In genomic region chr11:132244871-132245557, GRCh38 we compare ENCODE assay signal across 24 cellular contexts.
DNase-seq lines count a peak whose midpoint lies in the region; ATAC-seq and TF ChIP-seq lines count a peak whose summit lies in the region.
"Had no signal": no experiment of that assay in that cellular context is flagged by ENCODE, and none has a peak within 500 bp of the region (broad histone marks: within the 10 kb centered on the region; RNA-seq: fewer than 3 reads in every experiment).

No MANE protein-coding gene starts in this region.

- ATAC-seq in right cardiac atrium (no peak), Right ventricle myocardium superior (ENCODE audit: poor library complexity) (no peak), right lobe of liver (no peak), SK-N-SH treated with all-trans-retinoic acid at 6 μM for 48 hours (no peak)
- ATAC-seq: GM12878, K562 had no signal

- H3K9me3 ChIP-seq in right cardiac atrium (ENCODE audit: control insufficient read depth, low read length) (no peaks in the 10 kb centered on the region), neural cell (ENCODE audit: low read length) (no peaks in the 10 kb centered on the region), right lobe of liver (no peaks in the 10 kb centered on the region)

- DNase-seq in DMS153 (lab: John Stamatoyannopoulos, UW) (peak; percentile 16), DMS153 treated with DMSO at 0.1 percent for 48 hours (lab: John Stamatoyannopoulos, UW; ENCODE audit: unreplicated experiment) (no peak), right cardiac atrium (no peak), Right ventricle myocardium superior (no peak), ecto neural progenitor cell (ENCODE audit: low spot score) (no peak), right lobe of liver (no peak)
- DNase-seq: Calu3, EL, GDM1, H9, Kasumi-1, NCI-H1105 treated with DMSO at 0.1 percent for 48 hours, NCI-H1694, NCI-H2029 treated with DMSO at 0.1 percent for 48 hours, NCI-H345, NCI-H82, RPMI8226, SHP77 had no signal

- 75% methylated on average over 20 of the region's 20 CpGs for WGBS in right cardiac atrium
- WGBS in right lobe of liver (ENCODE audit: insufficient coverage, low coverage, low lambda C conversion rate, missing lambda C conversion rate): 76% methylated on average over 18 of the region's 20 CpGs

- H3K36me3 ChIP-seq in neural cell (ENCODE audit: insufficient read depth, low read length) (no peaks in the 10 kb centered on the region), right lobe of liver (no peaks in the 10 kb centered on the region)

- H3K4me1 ChIP-seq in right cardiac atrium (ENCODE audit: control insufficient read depth, insufficient read depth, low read length) (no peaks in the 10 kb centered on the region), right lobe of liver (no peaks in the 10 kb centered on the region)

- no peak overlapping the region for H3K9ac ChIP-seq in neural cell (ENCODE audit: low read length)

- H3K27ac ChIP-seq in right cardiac atrium (ENCODE audit: low read length): peak overlapping the region; percentile 19
- H3K27ac ChIP-seq in neural cell (ENCODE audit: low read length): peak overlapping the region; percentile 19
- no peak overlapping the region for H3K27ac ChIP-seq in right lobe of liver
- H3K27ac ChIP-seq: 22Rv1 had no signal

- no peaks in the 10 kb centered on the region for H3K9me2 ChIP-seq in neural cell (ENCODE audit: insufficient read depth, low read length)

- H3K4me2 ChIP-seq in neural cell (ENCODE audit: low read length): no peak overlapping the region
- H3K4me2 ChIP-seq: GM23338 had no signal

- H3K27me3 ChIP-seq in right cardiac atrium (ENCODE audit: control insufficient read depth, insufficient read depth) (no peaks in the 10 kb centered on the region), neural cell (ENCODE audit: insufficient read depth, low read depth, low read length) (no peaks in the 10 kb centered on the region), right lobe of liver (no peaks in the 10 kb centered on the region)

- H2AFZ ChIP-seq in neural cell (ENCODE audit: low read depth, low read length): no peak overlapping the region
- H2AFZ ChIP-seq: GM23338 had no signal

- no peaks in the 10 kb centered on the region for H4K20me1 ChIP-seq in neural cell (ENCODE audit: insufficient read depth)

- intact Hi-C loops in right cardiac atrium (cut with DNase I): no loop called here
- intact Hi-C loops in Right ventricle myocardium superior (cut with DNase I): no loop called here
- intact Hi-C loops in right lobe of liver (cut with DNase I): no loop called here

- no peaks in the 10 kb centered on the region for H3F3A ChIP-seq in neural cell (ENCODE audit: insufficient read depth, low read length, poor library complexity, severe bottlenecking)

- TF ChIP-seq EP300 in neural cell (conservative IDR thresholded peaks at IDR 0.05; ENCODE audit: poor library complexity, severe bottlenecking): no peak

- TF ChIP-seq CTCF in neural cell (IDR thresholded peaks at IDR 0.05; ENCODE audit: poor library complexity, severe bottlenecking) (no peak), right lobe of liver (IDR thresholded peaks at IDR 0.05) (no peak)

- H3K4me3 ChIP-seq in right cardiac atrium (ENCODE audit: low read length): no peak overlapping the region
- H3K4me3 ChIP-seq in neural cell (ENCODE audit: low read length): no peak overlapping the region
- no peak overlapping the region for H3K4me3 ChIP-seq in right lobe of liver
- H3K4me3 ChIP-seq: GM12878, GM23338, K562 had no signal

- TF ChIP-seq POLR2A in right lobe of liver (IDR thresholded peaks at IDR 0.05): no peak

- TF ChIP-seq RAD21 in neural cell (conservative IDR thresholded peaks at IDR 0.05): no peak

- H3K79me2 ChIP-seq in neural cell (replicated peaks; ENCODE audit: insufficient read depth, low read length): no peaks in the 10 kb centered on the region

TF ChIP-seq in neural cell, 6 proteins besides CTCF, POLR2A, EP300 and RAD21:
- TF ChIP-seq, protein P1, sequence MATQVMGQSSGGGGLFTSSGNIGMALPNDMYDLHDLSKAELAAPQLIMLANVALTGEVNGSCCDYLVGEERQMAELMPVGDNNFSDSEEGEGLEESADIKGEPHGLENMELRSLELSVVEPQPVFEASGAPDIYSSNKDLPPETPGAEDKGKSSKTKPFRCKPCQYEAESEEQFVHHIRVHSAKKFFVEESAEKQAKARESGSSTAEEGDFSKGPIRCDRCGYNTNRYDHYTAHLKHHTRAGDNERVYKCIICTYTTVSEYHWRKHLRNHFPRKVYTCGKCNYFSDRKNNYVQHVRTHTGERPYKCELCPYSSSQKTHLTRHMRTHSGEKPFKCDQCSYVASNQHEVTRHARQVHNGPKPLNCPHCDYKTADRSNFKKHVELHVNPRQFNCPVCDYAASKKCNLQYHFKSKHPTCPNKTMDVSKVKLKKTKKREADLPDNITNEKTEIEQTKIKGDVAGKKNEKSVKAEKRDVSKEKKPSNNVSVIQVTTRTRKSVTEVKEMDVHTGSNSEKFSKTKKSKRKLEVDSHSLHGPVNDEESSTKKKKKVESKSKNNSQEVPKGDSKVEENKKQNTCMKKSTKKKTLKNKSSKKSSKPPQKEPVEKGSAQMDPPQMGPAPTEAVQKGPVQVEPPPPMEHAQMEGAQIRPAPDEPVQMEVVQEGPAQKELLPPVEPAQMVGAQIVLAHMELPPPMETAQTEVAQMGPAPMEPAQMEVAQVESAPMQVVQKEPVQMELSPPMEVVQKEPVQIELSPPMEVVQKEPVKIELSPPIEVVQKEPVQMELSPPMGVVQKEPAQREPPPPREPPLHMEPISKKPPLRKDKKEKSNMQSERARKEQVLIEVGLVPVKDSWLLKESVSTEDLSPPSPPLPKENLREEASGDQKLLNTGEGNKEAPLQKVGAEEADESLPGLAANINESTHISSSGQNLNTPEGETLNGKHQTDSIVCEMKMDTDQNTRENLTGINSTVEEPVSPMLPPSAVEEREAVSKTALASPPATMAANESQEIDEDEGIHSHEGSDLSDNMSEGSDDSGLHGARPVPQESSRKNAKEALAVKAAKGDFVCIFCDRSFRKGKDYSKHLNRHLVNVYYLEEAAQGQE (IDR thresholded peaks at IDR 0.05; ENCODE audit: borderline replicate concordance): no peak
- TF ChIP-seq TAF1 (IDR thresholded peaks at IDR 0.05; ENCODE audit: low read depth) (no peak), EZH2 (IDR thresholded peaks at IDR 0.05; ENCODE audit: borderline replicate concordance, insufficient read depth, low read length, poor library complexity, severe bottlenecking) (no peak), POLR2AphosphoS5 (IDR thresholded peaks at IDR 0.05) (no peak), SMC3 (conservative IDR thresholded peaks at IDR 0.05; ENCODE audit: poor library complexity) (no peak), MXI1 (conservative IDR thresholded peaks at IDR 0.05; ENCODE audit: poor library complexity, severe bottlenecking) (no peak)
TF ChIP-seq in neural cell: peak in this region for 0.

TF ChIP-seq in SK-N-SH treated with all-trans-retinoic acid at 6 μM for 48 hours, 23 proteins besides CTCF, POLR2A, EP300 and RAD21:
- TF ChIP-seq PPARA (CRISPR knock-in tag; IDR thresholded peaks at IDR 0.05; ENCODE audit: borderline replicate concordance) (no peak), TOX (CRISPR knock-in tag; IDR thresholded peaks at IDR 0.05; ENCODE audit: borderline replicate concordance) (no peak), ZC3H10 (CRISPR knock-in tag; IDR thresholded peaks at IDR 0.05) (no peak), CSDC2 (CRISPR knock-in tag; IDR thresholded peaks at IDR 0.05) (no peak), CSRNP3 (CRISPR knock-in tag; IDR thresholded peaks at IDR 0.05) (no peak), ESRRG (CRISPR knock-in tag; IDR thresholded peaks at IDR 0.05) (no peak), RARB (CRISPR knock-in tag; IDR thresholded peaks at IDR 0.05) (no peak), BACH2 (CRISPR knock-in tag; IDR thresholded peaks at IDR 0.05; ENCODE audit: borderline replicate concordance) (no peak), ARNTL (CRISPR knock-in tag; IDR thresholded peaks at IDR 0.05; ENCODE audit: borderline replicate concordance, low read depth) (no peak), ZFP3 (CRISPR knock-in tag; IDR thresholded peaks at IDR 0.05) (no peak), ZNF565 (CRISPR knock-in tag; conservative IDR thresholded peaks at IDR 0.05; ENCODE audit: low read depth) (no peak), ZFP30 (CRISPR knock-in tag; IDR thresholded peaks at IDR 0.05) (no peak), SNAI2 (CRISPR knock-in tag; IDR thresholded peaks at IDR 0.05) (no peak)
- TF ChIP-seq, protein P2, sequence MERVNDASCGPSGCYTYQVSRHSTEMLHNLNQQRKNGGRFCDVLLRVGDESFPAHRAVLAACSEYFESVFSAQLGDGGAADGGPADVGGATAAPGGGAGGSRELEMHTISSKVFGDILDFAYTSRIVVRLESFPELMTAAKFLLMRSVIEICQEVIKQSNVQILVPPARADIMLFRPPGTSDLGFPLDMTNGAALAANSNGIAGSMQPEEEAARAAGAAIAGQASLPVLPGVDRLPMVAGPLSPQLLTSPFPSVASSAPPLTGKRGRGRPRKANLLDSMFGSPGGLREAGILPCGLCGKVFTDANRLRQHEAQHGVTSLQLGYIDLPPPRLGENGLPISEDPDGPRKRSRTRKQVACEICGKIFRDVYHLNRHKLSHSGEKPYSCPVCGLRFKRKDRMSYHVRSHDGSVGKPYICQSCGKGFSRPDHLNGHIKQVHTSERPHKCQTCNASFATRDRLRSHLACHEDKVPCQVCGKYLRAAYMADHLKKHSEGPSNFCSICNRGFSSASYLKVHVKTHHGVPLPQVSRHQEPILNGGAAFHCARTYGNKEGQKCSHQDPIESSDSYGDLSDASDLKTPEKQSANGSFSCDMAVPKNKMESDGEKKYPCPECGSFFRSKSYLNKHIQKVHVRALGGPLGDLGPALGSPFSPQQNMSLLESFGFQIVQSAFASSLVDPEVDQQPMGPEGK (CRISPR knock-in tag; IDR thresholded peaks at IDR 0.05; ENCODE audit: borderline replicate concordance): no peak

Comparison
In these comparisons a context has a peak if more than half of its experiments do, and no peak if none do; other contexts are left out.
1. H3K27ac ChIP-seq: peak in right cardiac atrium (single experiment) and neural cell (single experiment); none in right lobe of liver (0 of 3).